1 cellular context compared by ENCODE assay signal in genomic region chr12:45217846-45218245, GRCh38.
TF ChIP-seq lines count a peak whose summit lies in the region.

No MANE protein-coding gene starts in this region.

TF ChIP-seq in IMR-90, 13 proteins besides CTCF, POLR2A, EP300 and RAD21 (continued from another document):
- TF ChIP-seq ELK1 (IDR thresholded peaks at IDR 0.05; ENCODE audit: borderline replicate concordance, low read depth, low read length) (no peak), RCOR1 (IDR thresholded peaks at IDR 0.05; ENCODE audit: insufficient replicate concordance, low read length) (no peak), MAZ (IDR thresholded peaks at IDR 0.05; ENCODE audit: borderline replicate concordance, low read depth, low read length) (no peak)
